Comparison of ENCODE assay signal across 9 cellular contexts in genomic region chr18:42113529-42114191, GRCh38.
DNase-seq lines count a peak whose midpoint lies in the region; ATAC-seq and TF ChIP-seq lines count a peak whose summit lies in the region.
"Had no signal": no experiment of that assay in that cellular context is flagged by ENCODE, and none has a peak within 500 bp of the region (broad histone marks: within the 10 kb centered on the region; RNA-seq: fewer than 3 reads in every experiment).

No MANE protein-coding gene starts in this region.

- peaks cover 10% of the 10 kb centered on the region; the same call in 1 of the 2 replicates for H3K9me3 ChIP-seq in BLaER1
- H3K9me3 ChIP-seq in Caco-2, result no peaks in the 10 kb centered on the region

- POLR2A ChIA-PET in RWPE1 (lab: Yijun Ruan, JAX; ENCODE audit: low non-redundant PET) (no interaction called here), Caco-2 (lab: Charles Lee) (no interaction called here)

- H3K27ac Mint-ChIP-seq in brain, result peak overlapping the region; percentile 68 to 81 (median 75)
- H3K27ac Mint-ChIP-seq in Caco-2 (ENCODE audit: unreplicated experiment), result no peak overlapping the region
- H3K27ac Mint-ChIP-seq: activated naive CD8-positive, alpha-beta T cell had no signal

- H3K9me3 Mint-ChIP-seq in brain (peaks cover 0 to 3% (median 0%) of the 10 kb centered on the region in 5 experiments), Caco-2 (ENCODE audit: unreplicated experiment) (no peaks in the 10 kb centered on the region)

- TF ChIP-seq CTCF in brain (conservative IDR thresholded peaks at IDR 0.05) (no peak), RWPE1 (conservative IDR thresholded peaks at IDR 0.05; ENCODE audit: low read depth) (no peak), Caco-2 (IDR thresholded peaks at IDR 0.05; ENCODE audit: insufficient read depth in 1 of 2, low read depth in 1 of 2, low read length in 1 of 2, severe bottlenecking in 1 of 2, unreplicated experiment in 1 of 2) (no peak)

- H3K4me3 ChIP-seq in BLaER1 (no peak overlapping the region), Caco-2 (ENCODE audit: low read depth, low read length) (no peak overlapping the region)

- peak overlapping the region; percentile 52; the same call in 1 of the 2 replicates for H3K9ac ChIP-seq in BLaER1

- H3K36me3 ChIP-seq in BLaER1 (no peaks in the 10 kb centered on the region), Caco-2 (ENCODE audit: control insufficient read depth, insufficient read depth, low read length) (no peaks in the 10 kb centered on the region)

- no peaks in the 10 kb centered on the region for H3K36me3 Mint-ChIP-seq in brain
- H3K36me3 Mint-ChIP-seq in Caco-2 (ENCODE audit: insufficient read depth, unreplicated experiment), result no peaks in the 10 kb centered on the region
- H3K36me3 Mint-ChIP-seq: activated naive CD8-positive, alpha-beta T cell had no signal

- peak; percentile 50 for ATAC-seq in GM21423 (IDR thresholded peaks at IDR 0.05; ENCODE audit: unreplicated experiment)

- H3K27me3 ChIP-seq in BLaER1 (no peaks in the 10 kb centered on the region), Caco-2 (replicated peaks; ENCODE audit: control insufficient read depth, insufficient read depth, low read length) (no peaks in the 10 kb centered on the region)

- H3K4me1 ChIP-seq in BLaER1, result peaks cover 12% of the 10 kb centered on the region
- no peaks in the 10 kb centered on the region for H3K4me1 ChIP-seq in Caco-2

- CTCF ChIA-PET in RWPE1 (lab: Yijun Ruan, JAX) (interaction anchor here (0.6 to 1.3 kb wide), 4 partner anchors 12 to 1160 kb away, joined by 3 read pairs; no protein-coding TSS in a partner anchor), Caco-2 (lab: Charles Lee) (interaction anchor here (0.6 to 1.4 kb wide), 5 partner anchors 61 to 168 kb away, joined by 3 to 6 read pairs (median 3); no protein-coding TSS in a partner anchor)

- BruUV-seq in Caco-2 (replicated peaks; lab: Mats Ljungman, UMichigan), result no TSS peak

- H4K20me1 ChIP-seq in BLaER1, result no peaks in the 10 kb centered on the region

- intact Hi-C loops in Caco-2 (cut with micrococcal nuclease; ENCODE audit: unreplicated experiment), result loop anchor here (1.0 to 5.0 kb wide), 2 partner anchors 161 to 1284 kb away; no protein-coding TSS in a partner anchor

- peak overlapping the region; percentile 62 for H3K4me2 ChIP-seq in BLaER1

- DNase-seq in Kasumi-1 (lab: John Stamatoyannopoulos, UW) (peak; percentile 36 to 42), renal cortical epithelial cell (ENCODE audit: low read depth) (peak; percentile 61), RWPE1 (ENCODE audit: low spot score) (no peak), Caco-2 (no peak), caudate nucleus (lab: John Stamatoyannopoulos, UW) (no peak)

- H3K27me3 Mint-ChIP-seq in brain (peaks cover 3% of the 10 kb centered on the region), Caco-2 (ENCODE audit: insufficient read depth, unreplicated experiment) (no peaks in the 10 kb centered on the region)
- H3K27me3 Mint-ChIP-seq: activated naive CD8-positive, alpha-beta T cell had no signal

- H3K4me3 Mint-ChIP-seq in brain, result peak overlapping the region in 1 of 5 experiments; percentile 27
- H3K4me3 Mint-ChIP-seq in Caco-2 (ENCODE audit: unreplicated experiment), result no peak overlapping the region
- H3K4me3 Mint-ChIP-seq: activated naive CD8-positive, alpha-beta T cell had no signal

- H3K27ac ChIP-seq in BLaER1 (peak overlapping the region; percentile 72), RWPE1 (no peak overlapping the region), caudate nucleus (ENCODE audit: low read depth, low read length) (no peak overlapping the region)

- H3K4me1 Mint-ChIP-seq in brain (peaks cover 29% of the 10 kb centered on the region), Caco-2 (ENCODE audit: low read depth, unreplicated experiment) (peaks cover 2% of the 10 kb centered on the region)

Comparison
In these comparisons a context has a peak if more than half of its experiments do, and no peak if none do; other contexts are left out.
1. DNase-seq: peak in Kasumi-1 (2 of 2) and renal cortical epithelial cell (single experiment); none in RWPE1 (single experiment), Caco-2 (0 of 2) and caudate nucleus (0 of 61).